ENCODE assay signal across 18 cellular contexts in the genomic region with DNA sequence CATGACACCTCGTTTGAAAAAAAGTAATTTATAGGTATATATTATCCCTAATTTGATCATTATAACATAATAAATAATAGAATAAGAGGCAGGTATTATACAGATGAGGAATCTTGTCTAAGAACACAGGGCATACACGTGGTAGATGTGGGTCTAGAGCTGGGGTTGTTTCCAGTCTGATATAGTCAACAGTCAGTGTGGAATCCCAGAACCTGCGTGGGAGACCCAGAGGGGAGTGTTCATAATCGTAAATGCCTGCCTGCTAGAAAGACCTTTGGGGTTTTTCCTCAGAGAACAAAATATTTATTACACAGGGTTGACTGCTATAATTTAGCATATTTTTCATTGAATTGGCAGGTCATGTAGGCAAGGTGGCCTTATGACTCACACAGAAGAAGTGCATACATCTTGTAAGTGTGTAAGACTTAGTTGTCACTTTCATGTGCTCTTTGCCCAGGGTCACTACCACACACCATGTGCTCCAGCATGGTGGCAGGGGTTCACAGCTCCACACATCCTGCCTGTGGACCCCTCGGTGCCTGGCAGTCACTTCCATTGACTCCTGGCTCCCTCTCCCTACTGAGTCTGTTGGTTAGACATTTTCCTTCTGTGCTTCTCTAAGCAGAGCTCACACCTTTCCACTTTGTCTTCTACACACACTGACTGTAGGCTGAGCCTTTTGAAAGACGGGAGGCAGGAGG.
DNase-seq lines count a peak whose midpoint lies in the region; ATAC-seq and TF ChIP-seq lines count a peak whose summit lies in the region.
"Had no signal": no experiment of that assay in that cellular context is flagged by ENCODE, and none has a peak within 500 bp of the region (broad histone marks: within the 10 kb centered on the region; RNA-seq: fewer than 3 reads in every experiment).

No MANE protein-coding gene starts in this region.

- peak overlapping the region; percentile 92 for H3K27ac Mint-ChIP-seq in activated CD8-positive, alpha-beta T cell treated with anti-CD3 and anti-CD28 coated beads for 36 hours
- H3K27ac Mint-ChIP-seq in activated naive CD8-positive, alpha-beta T cell treated with anti-CD3 and anti-CD28 coated beads for 36 hours = peak overlapping the region; percentile 88
- H3K27ac Mint-ChIP-seq: neural progenitor cell had no signal

- H3K9me3 ChIP-seq in A673 (ENCODE audit: low read depth, low read length, poor library complexity, severe bottlenecking) = no peaks in the 10 kb centered on the region
- H3K9me3 ChIP-seq: esophagus squamous epithelium had no signal

- POLR2A ChIA-PET in activated CD8-positive, alpha-beta T cell treated with anti-CD3 and anti-CD28 coated beads for 36 hours (lab: Charles Lee) = interaction anchor here (0.7 to 12.0 kb wide), 9 partner anchors 17 to 148 kb away, joined by 3 to 376 read pairs (median 4); a partner anchor contains a TSS
- POLR2A ChIA-PET in A673 (lab: Charles Lee; ENCODE audit: low non-redundant PET) = no interaction called here

- intact Hi-C loops in activated CD8-positive, alpha-beta T cell treated with anti-CD3 and anti-CD28 coated beads for 36 hours (cut with micrococcal nuclease) = loop anchor here (2.0 to 5.0 kb wide), 3 partner anchors 19 to 208 kb away; no protein-coding TSS in a partner anchor
- intact Hi-C loops in sciatic nerve (cut with DNase I) = loop anchor here (10.0 kb wide), 1 partner anchor 205 kb away; no protein-coding TSS in a partner anchor
- intact Hi-C loops in A673 (cut with micrococcal nuclease; ENCODE audit: unreplicated experiment) = no loop called here

- H3K9me3 Mint-ChIP-seq in activated CD8-positive, alpha-beta T cell treated with anti-CD3 and anti-CD28 coated beads for 36 hours = no peaks in the 10 kb centered on the region
- peaks cover 4% of the 10 kb centered on the region for H3K9me3 Mint-ChIP-seq in activated naive CD8-positive, alpha-beta T cell treated with anti-CD3 and anti-CD28 coated beads for 36 hours
- H3K9me3 Mint-ChIP-seq: neural progenitor cell had no signal

- peak; percentile 76 to 77 for ATAC-seq in activated CD4-positive, CD25-positive, alpha-beta regulatory T cell treated with anti-CD3 and anti-CD28 coated beads, Interleukin-2, amount 50 U/mL, for 24 hours
- peak; percentile 43 for ATAC-seq in activated CD8-positive, alpha-beta T cell treated with anti-CD3 and anti-CD28 coated beads for 36 hours
- ATAC-seq in sciatic nerve = no peak
- ATAC-seq: HCT116 had no signal

- peaks cover 1% of the 10 kb centered on the region for H3K36me3 Mint-ChIP-seq in activated CD8-positive, alpha-beta T cell treated with anti-CD3 and anti-CD28 coated beads for 36 hours (ENCODE audit: low read depth)
- H3K36me3 Mint-ChIP-seq in activated naive CD8-positive, alpha-beta T cell treated with anti-CD3 and anti-CD28 coated beads for 36 hours = peaks cover 24% of the 10 kb centered on the region
- H3K36me3 Mint-ChIP-seq: neural progenitor cell had no signal

- H3K36me3 ChIP-seq in A673 (ENCODE audit: insufficient read depth, low read length, poor library complexity, severe bottlenecking) = no peaks in the 10 kb centered on the region
- H3K36me3 ChIP-seq: esophagus squamous epithelium, neural progenitor cell had no signal

- H3K4me1 ChIP-seq in A673 (ENCODE audit: insufficient read depth, low read length, poor library complexity, severe bottlenecking) = no peaks in the 10 kb centered on the region
- H3K4me1 ChIP-seq: esophagus squamous epithelium, neural progenitor cell had no signal

- no peak overlapping the region for H3K27ac ChIP-seq in A673 (ENCODE audit: low read depth, low read length, poor library complexity, severe bottlenecking)
- H3K27ac ChIP-seq: 22Rv1, C4-2B, esophagus squamous epithelium, neural progenitor cell had no signal

- no peaks in the 10 kb centered on the region for H3K27me3 ChIP-seq in A673 (replicated peaks; ENCODE audit: insufficient read depth, low read depth, low read length, poor library complexity)
- H3K27me3 ChIP-seq: neural progenitor cell had no signal

- CTCF ChIA-PET in activated CD8-positive, alpha-beta T cell treated with anti-CD3 and anti-CD28 coated beads for 36 hours (lab: Charles Lee) = interaction anchor here (0.7 to 10.5 kb wide), 5 partner anchors 17 to 159 kb away, joined by 3 to 209 read pairs (median 4); a partner anchor contains a TSS
- CTCF ChIA-PET in A673 (lab: Charles Lee) = no interaction called here

- no TSS peak for BruUV-seq in A673 (replicated peaks; lab: Mats Ljungman, UMichigan)

- no peak overlapping the region for H3K4me3 ChIP-seq in A673 (ENCODE audit: low read depth, low read length, poor library complexity, severe bottlenecking)
- H3K4me3 ChIP-seq: esophagus squamous epithelium, neural progenitor cell had no signal

- peaks cover 94% of the 10 kb centered on the region for H3K4me1 Mint-ChIP-seq in activated CD8-positive, alpha-beta T cell treated with anti-CD3 and anti-CD28 coated beads for 36 hours (ENCODE audit: low read depth)
- peaks cover 95% of the 10 kb centered on the region for H3K4me1 Mint-ChIP-seq in activated naive CD8-positive, alpha-beta T cell treated with anti-CD3 and anti-CD28 coated beads for 36 hours
- H3K4me1 Mint-ChIP-seq: neural progenitor cell had no signal

- no peaks in the 10 kb centered on the region for H3K27me3 Mint-ChIP-seq in activated CD8-positive, alpha-beta T cell treated with anti-CD3 and anti-CD28 coated beads for 36 hours
- no peaks in the 10 kb centered on the region for H3K27me3 Mint-ChIP-seq in activated naive CD8-positive, alpha-beta T cell treated with anti-CD3 and anti-CD28 coated beads for 36 hours

- DNase-seq in activated CD4-positive, CD25-positive, alpha-beta regulatory T cell treated with anti-CD3 and anti-CD28 coated beads, Interleukin-2, amount 50 U/mL, for 72 hours = no peak
- peak; percentile 75 for DNase-seq in activated CD8-positive, alpha-beta T cell treated with anti-CD3 and anti-CD28 coated beads for 36 hours
- DNase-seq in activated naive CD8-positive, alpha-beta T cell treated with anti-CD3 and anti-CD28 coated beads for 36 hours = peak; percentile 43
- peak; percentile 36 to 59 for DNase-seq in stimulated activated CD8-positive, alpha-beta memory T cell treated with anti-CD3 and anti-CD28 coated beads, Interleukin-7, amount 100 ng/mL, for 4 hours (ENCODE audit: low read depth in 2 of 2)
- DNase-seq in dedifferentiated amniotic fluid mesenchymal stem cell (ENCODE audit: extremely low spot score) (no peak), sciatic nerve (ENCODE audit: low spot score) (no peak), A673 (ENCODE audit: low spot score) (no peak)
- DNase-seq: esophagus squamous epithelium, head of caudate nucleus, mammary epithelial cell, NCI-H345, retina, Right ventricle myocardium superior had no signal

- H3K4me3 Mint-ChIP-seq in activated CD8-positive, alpha-beta T cell treated with anti-CD3 and anti-CD28 coated beads for 36 hours = no peak overlapping the region
- H3K4me3 Mint-ChIP-seq in activated naive CD8-positive, alpha-beta T cell treated with anti-CD3 and anti-CD28 coated beads for 36 hours = no peak overlapping the region
- H3K4me3 Mint-ChIP-seq: neural progenitor cell had no signal

- TF ChIP-seq CTCF in activated CD8-positive, alpha-beta T cell treated with anti-CD3 and anti-CD28 coated beads for 36 hours (IDR thresholded peaks at IDR 0.05) = no peak
- no peak for TF ChIP-seq CTCF in A673 (conservative IDR thresholded peaks at IDR 0.05; ENCODE audit: low read depth, low read length)

Comparison
In these comparisons a context has a peak if more than half of its experiments do, and no peak if none do; other contexts are left out.
1. DNase-seq: peak in activated CD8-positive, alpha-beta T cell treated with anti-CD3 and anti-CD28 coated beads for 36 hours (single experiment), activated naive CD8-positive, alpha-beta T cell treated with anti-CD3 and anti-CD28 coated beads for 36 hours (single experiment) and stimulated activated CD8-positive, alpha-beta memory T cell treated with anti-CD3 and anti-CD28 coated beads, Interleukin-7, amount 100 ng/mL, for 4 hours (2 of 2); none in activated CD4-positive, CD25-positive, alpha-beta regulatory T cell treated with anti-CD3 and anti-CD28 coated beads, Interleukin-2, amount 50 U/mL, for 72 hours (single experiment), dedifferentiated amniotic fluid mesenchymal stem cell (single experiment), sciatic nerve (single experiment) and A673 (single experiment).